ENCODE assay signal across 31 cellular contexts in genomic region chr19:53671621-53672111, GRCh38. TPM values are rescaled to one million over a fixed set of nuclear protein-coding genes. Genes with fewer than 3 reads are reported as not detected.
"Had no signal": no experiment of that assay in that cellular context is flagged by ENCODE, and none has a peak within 500 bp of the region (broad histone marks: within the 10 kb centered on the region; RNA-seq: fewer than 3 reads in every experiment).

No MANE protein-coding gene starts in this region.

- H3K4me1 ChIP-seq: heart left ventricle, psoas muscle, spleen, testis, transverse colon had no signal

- H3K4me1 Mint-ChIP-seq: naive thymus-derived CD4-positive, alpha-beta T cell; nephron progenitor cell; stimulated activated memory B cell treated with anti-CD40 and anti-IgM and Interleukin-4, amounts not matched to agents 10 μg/mL and 1 μg/mL and 100 μg/mL, for 72 hours; stimulated activated naive CD8-positive, alpha-beta T cell treated with anti-CD3 and anti-CD28 coated beads, Interleukin-15, amount 100 ng/mL, for 72 hours had no signal

- H3K9me3 Mint-ChIP-seq: nephron progenitor cell; stimulated activated memory B cell treated with anti-CD40 and anti-IgM and Interleukin-4, amounts not matched to agents 10 μg/mL and 1 μg/mL and 100 μg/mL, for 72 hours had no signal

- H3K27me3 Mint-ChIP-seq: stimulated activated memory B cell treated with anti-CD40 and anti-IgM and Interleukin-4, amounts not matched to agents 10 μg/mL and 1 μg/mL and 100 μg/mL, for 72 hours; stimulated activated naive CD8-positive, alpha-beta T cell treated with anti-CD3 and anti-CD28 coated beads, Interleukin-15, amount 100 ng/mL, for 72 hours had no signal

- H3K36me3 Mint-ChIP-seq: stimulated activated memory B cell treated with anti-CD40 and anti-IgM and Interleukin-4, amounts not matched to agents 10 μg/mL and 1 μg/mL and 100 μg/mL, for 72 hours had no signal

- DNase-seq: cortex of kidney; dorsolateral prefrontal cortex; effector CD8-positive, alpha-beta T cell; heart left ventricle; hippocampal formation; islet precursor cell; mammary epithelial cell; naive thymus-derived CD4-positive, alpha-beta T cell; nephron progenitor cell; psoas muscle; retina; spleen; stimulated activated CD4-positive, alpha-beta T cell treated with anti-CD3 and anti-CD28 coated beads, Interleukin-15, amount 100 ng/mL, for 24 hours; stimulated activated CD4-positive, alpha-beta T cell treated with anti-CD3 and anti-CD28 coated beads, Interleukin-1b, Interleukin-23, amount 100 ng/mL, for 48 hours; stimulated activated CD4-positive, alpha-beta T cell treated with anti-CD3 and anti-CD28 coated beads, Interleukin-4, amount 100 ng/mL, for 24 hours; stimulated activated naive CD8-positive, alpha-beta T cell treated with anti-CD3 and anti-CD28 coated beads, Interleukin-15, amount 100 ng/mL, for 72 hours; testis; transverse colon had no signal

- H3K4me3 Mint-ChIP-seq: naive thymus-derived CD4-positive, alpha-beta T cell; nephron progenitor cell; stimulated activated memory B cell treated with anti-CD40 and anti-IgM and Interleukin-4, amounts not matched to agents 10 μg/mL and 1 μg/mL and 100 μg/mL, for 72 hours; stimulated activated naive CD8-positive, alpha-beta T cell treated with anti-CD3 and anti-CD28 coated beads, Interleukin-15, amount 100 ng/mL, for 72 hours had no signal

- H3K9me3 ChIP-seq: heart left ventricle, neutrophil, psoas muscle, testis, transverse colon had no signal

- H3K27me3 ChIP-seq: dorsolateral prefrontal cortex, heart left ventricle, neutrophil, spleen, testis, transverse colon had no signal

- H3K27ac Mint-ChIP-seq: naive thymus-derived CD4-positive, alpha-beta T cell; nephron progenitor cell; stimulated activated memory B cell treated with anti-CD40 and anti-IgM and Interleukin-4, amounts not matched to agents 10 μg/mL and 1 μg/mL and 100 μg/mL, for 72 hours; stimulated activated naive CD8-positive, alpha-beta T cell treated with anti-CD3 and anti-CD28 coated beads, Interleukin-15, amount 100 ng/mL, for 72 hours had no signal

- H3K27ac ChIP-seq: dorsolateral prefrontal cortex, heart left ventricle, neutrophil, psoas muscle, spleen, testis, transverse colon had no signal

- ATAC-seq: heart left ventricle; left lobe of liver; naive thymus-derived CD4-positive, alpha-beta T cell; psoas muscle; sciatic nerve; stimulated activated memory B cell treated with anti-CD40 and anti-IgM and Interleukin-4, amounts not matched to agents 10 μg/mL and 1 μg/mL and 100 μg/mL, for 72 hours; stimulated activated naive CD8-positive, alpha-beta T cell treated with anti-CD3 and anti-CD28 coated beads, Interleukin-15, amount 100 ng/mL, for 72 hours had no signal

- H3K36me3 ChIP-seq: heart left ventricle, neutrophil, spleen, transverse colon had no signal

- H3K4me3 ChIP-seq: dorsolateral prefrontal cortex, heart left ventricle, psoas muscle, spleen, testis, transverse colon had no signal

RNA-seq across cellular contexts. Expression of gene DPRX, which starts 39.9 kb away (rescaled TPM):
- total RNA-seq: frontal cortex; glomerular endothelial cell; heart left ventricle; left lobe of liver; lower leg skin; mammary epithelial cell; mesenteric fat pad; mononuclear cell; naive thymus-derived CD4-positive, alpha-beta T cell; osteoblast; sciatic nerve; skeletal muscle tissue; spleen; subcutaneous adipose tissue; testis; transverse colon; ureter had no signal
